Comparison of ENCODE assay signal across 1 cellular context in genomic region chr4:153159016-153159415, GRCh38.
TF ChIP-seq lines count a peak whose summit lies in the region.

No MANE protein-coding gene starts in this region.

TF ChIP-seq in HepG2, 621 proteins besides CTCF, POLR2A, EP300 and RAD21 (continued from another document):
- TF ChIP-seq HNF1A (IDR thresholded peaks at IDR 0.05; ENCODE audit: low read depth) (no peak), HNF1A (CRISPR knock-in tag; IDR thresholded peaks at IDR 0.05; ENCODE audit: borderline replicate concordance) (no peak), HNF4A (CRISPR knock-in tag; IDR thresholded peaks at IDR 0.05) (peak; percentile 22; the same call in 1 of the 2 replicates)
